30 cellular contexts compared by ENCODE assay signal in the genomic region with DNA sequence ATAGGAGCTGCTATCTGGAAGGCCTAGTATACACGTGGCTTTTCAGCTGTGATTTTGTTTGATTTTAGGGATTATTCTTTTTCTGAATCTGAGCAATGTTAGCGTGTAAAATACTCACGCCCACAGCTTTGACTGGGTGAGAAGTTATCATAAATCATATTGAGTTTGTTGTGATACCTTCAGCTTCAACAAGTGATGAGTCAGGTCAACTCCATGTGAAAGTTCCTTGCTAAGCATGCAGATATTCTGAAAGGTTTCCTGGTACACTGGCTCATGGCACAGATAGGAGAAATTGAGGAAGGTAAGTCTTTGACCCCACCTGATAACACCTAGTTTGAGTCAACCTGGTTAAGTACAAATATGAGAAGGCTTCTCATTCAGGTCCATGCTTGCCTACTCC. TPM values are rescaled to one million over a fixed set of nuclear protein-coding genes. Genes with fewer than 3 reads are reported as not detected.
DNase-seq lines count a peak whose midpoint lies in the region; ATAC-seq, FAIRE-seq and TF ChIP-seq lines count a peak whose summit lies in the region.
"Had no signal": no experiment of that assay in that cellular context is flagged by ENCODE, and none has a peak within 500 bp of the region (broad histone marks: within the 10 kb centered on the region; RNA-seq: fewer than 3 reads in every experiment).

A gene with protein sequence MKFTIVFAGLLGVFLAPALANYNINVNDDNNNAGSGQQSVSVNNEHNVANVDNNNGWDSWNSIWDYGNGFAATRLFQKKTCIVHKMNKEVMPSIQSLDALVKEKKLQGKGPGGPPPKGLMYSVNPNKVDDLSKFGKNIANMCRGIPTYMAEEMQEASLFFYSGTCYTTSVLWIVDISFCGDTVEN (plus strand): TSS at position 386 of the 400 bp plus-strand sequence. CDS start 42 bp downstream, outside the sequence.

- no peak for ATAC-seq in K562
- no peak for ATAC-seq in heart right ventricle
- no peak for ATAC-seq in upper lobe of left lung (ENCODE audit: low FRiP score in 2 of 2)
- ATAC-seq: activated T-helper 17 cell treated with anti-CD3 and anti-CD28 coated beads, Interleukin-2, amount 50 U/mL, for 72 hours; gastrocnemius medialis; naive thymus-derived CD4-positive, alpha-beta T cell; stimulated activated naive CD8-positive, alpha-beta T cell treated with anti-CD3 and anti-CD28 coated beads, Interleukin-15, amount 100 ng/mL, for 72 hours had no signal

- H3K36me3 ChIP-seq in K562 (ENCODE audit: control insufficient read depth, insufficient read depth, low read length) (no peaks in the 10 kb centered on the region), mesendoderm (ENCODE audit: control insufficient read depth, insufficient read depth, low read length) (no peaks in the 10 kb centered on the region), A673 (ENCODE audit: insufficient read depth, low read length, poor library complexity, severe bottlenecking) (no peaks in the 10 kb centered on the region), left ventricle myocardium inferior (no peaks in the 10 kb centered on the region), heart right ventricle (no peaks in the 10 kb centered on the region), upper lobe of left lung (no peaks in the 10 kb centered on the region)
- H3K36me3 ChIP-seq: esophagus muscularis mucosa, gastrocnemius medialis, SJSA1, tibial artery had no signal

- no peak for FAIRE-seq in K562 (lab: Jason Lieb, UNC)

- H2BK15ac ChIP-seq in mesendoderm (replicated peaks; ENCODE audit: low read depth) = no peak within 1 kb of the TSS

- DNase-seq in AG04450 (ENCODE audit: low read depth, low spot score) = peak; percentile 15
- peak; percentile 46 for DNase-seq in HCEC 1CT
- no peak for DNase-seq in K562 (ENCODE audit: extremely low read depth in 1 of 4, low spot score in 3 of 4)
- no peak for DNase-seq in mesendoderm
- DNase-seq in A673 (ENCODE audit: low spot score) = no peak
- DNase-seq in left ventricle myocardium inferior = no peak
- DNase-seq in heart right ventricle = no peak
- no peak for DNase-seq in upper lobe of left lung
- DNase-seq: activated CD4-positive, alpha-beta memory T cell treated with anti-CD3 and anti-CD28 coated beads for 36 hours; activated CD4-positive, CD25-positive, alpha-beta regulatory T cell; activated naive CD4-positive, alpha-beta T cell treated with anti-CD3 and anti-CD28 coated beads, Interleukin-2, amount 50 U/mL, for 16 hours; Caco-2; DMS79; gastrocnemius medialis; naive thymus-derived CD4-positive, alpha-beta T cell; NCI-H1436 treated with DMSO at 0.1 percent for 48 hours; NCI-H2107; NCI-H446 treated with DMSO at 0.1 percent for 48 hours; RPMI8226; stimulated activated naive CD8-positive, alpha-beta T cell treated with anti-CD3 and anti-CD28 coated beads, Interleukin-15, amount 100 ng/mL, for 72 hours; tibial artery had no signal

- H2BK5ac ChIP-seq in mesendoderm (ENCODE audit: low read length) = no peak within 1 kb of the TSS

- H3K23ac ChIP-seq in mesendoderm (ENCODE audit: low read length) = no peak within 1 kb of the TSS

- H3K4me1 ChIP-seq in K562 (replicated peaks in 1 of 2; ENCODE audit: control insufficient read depth in 2 of 2, insufficient read depth in 2 of 2, low read length in 2 of 2) (no peaks in the 10 kb centered on the region), mesendoderm (ENCODE audit: control insufficient read depth, low read depth, low read length) (no peaks in the 10 kb centered on the region), A673 (ENCODE audit: insufficient read depth, low read length, poor library complexity, severe bottlenecking) (no peaks in the 10 kb centered on the region), left ventricle myocardium inferior (peaks cover 2% of the 10 kb centered on the region), heart right ventricle (no peaks in the 10 kb centered on the region), upper lobe of left lung (no peaks in the 10 kb centered on the region)
- H3K4me1 ChIP-seq: esophagus muscularis mucosa, gastrocnemius medialis had no signal

- H3K4me3 ChIP-seq in AG04450 (ENCODE audit: low read depth, low read length) = no peak within 1 kb of the TSS
- no peak within 1 kb of the TSS for H3K4me3 ChIP-seq in K562
- H3K4me3 ChIP-seq in mesendoderm (ENCODE audit: low read length) = no peak within 1 kb of the TSS
- no peak within 1 kb of the TSS for H3K4me3 ChIP-seq in A673 (ENCODE audit: low read depth, low read length, poor library complexity, severe bottlenecking)
- H3K4me3 ChIP-seq in left ventricle myocardium inferior = no peak within 1 kb of the TSS
- no peak within 1 kb of the TSS for H3K4me3 ChIP-seq in heart right ventricle
- no peak within 1 kb of the TSS for H3K4me3 ChIP-seq in upper lobe of left lung
- H3K4me3 ChIP-seq: esophagus muscularis mucosa, gastrocnemius medialis, hepatocyte, SJSA1, skin epidermis, tibial artery had no signal

- no peaks in the 10 kb centered on the region for H4K20me1 ChIP-seq in K562 (replicated peaks; ENCODE audit: control insufficient read depth, insufficient read depth, low read length)

- no peak for TF ChIP-seq RAD21 in K562 (CRISPR knock-in tag; conservative IDR thresholded peaks at IDR 0.05 in 1 of 2, IDR thresholded peaks at IDR 0.05 in 1 of 2)

- BruUV-seq in K562 (replicated peaks; lab: Mats Ljungman, UMichigan) (no TSS peak), A673 (replicated peaks; lab: Mats Ljungman, UMichigan) (no TSS peak)

- POLR2A ChIA-PET in AG04450 (lab: Yijun Ruan, JAX) = no interaction called here
- POLR2A ChIA-PET in K562 (lab: Yijun Ruan, JAX) = interaction anchor here (0.7 kb wide), 1 partner anchor 107 kb away, joined by 3 read pairs; no protein-coding TSS in a partner anchor
- POLR2A ChIA-PET in A673 (lab: Charles Lee; ENCODE audit: low non-redundant PET) = no interaction called here

- H3K27ac ChIP-seq in AG04450 (ENCODE audit: low read depth, low read length) (no peak within 1 kb of the TSS), K562 (ENCODE audit: extremely low read depth, low read depth, low read length) (no peak within 1 kb of the TSS), mesendoderm (ENCODE audit: low read depth, low read length) (no peak within 1 kb of the TSS), A673 (ENCODE audit: low read depth, low read length, poor library complexity, severe bottlenecking) (no peak within 1 kb of the TSS), left ventricle myocardium inferior (replicated peaks) (no peak within 1 kb of the TSS), heart right ventricle (no peak within 1 kb of the TSS), upper lobe of left lung (no peak within 1 kb of the TSS)
- H3K27ac ChIP-seq: C4-2B, esophagus muscularis mucosa, gastrocnemius medialis, hepatocyte, skin epidermis, tibial artery had no signal

- no peak within 1 kb of the TSS for H4K5ac ChIP-seq in mesendoderm (ENCODE audit: low read length)

- no peaks in the 10 kb centered on the region for H3K27me3 ChIP-seq in AG04450 (ENCODE audit: control insufficient read depth, insufficient read depth, low read length)
- H3K27me3 ChIP-seq in K562 (ENCODE audit: control insufficient read depth in 2 of 2, insufficient read depth in 2 of 2, low read length in 2 of 2) = peaks cover 4 to 5% of the 10 kb centered on the region in 2 experiments; a peak in 4 of 5 replicates
- no peaks in the 10 kb centered on the region for H3K27me3 ChIP-seq in mesendoderm (ENCODE audit: insufficient read depth, low read length, poor library complexity)
- no peaks in the 10 kb centered on the region for H3K27me3 ChIP-seq in A673 (replicated peaks; ENCODE audit: insufficient read depth, low read depth, low read length, poor library complexity)
- H3K27me3 ChIP-seq in left ventricle myocardium inferior (ENCODE audit: low read depth) = peaks cover 29% of the 10 kb centered on the region
- peaks cover 0 to 28% (median 8%) of the 10 kb centered on the region in 7 donors for H3K27me3 ChIP-seq in heart right ventricle
- H3K27me3 ChIP-seq in upper lobe of left lung = no peaks in the 10 kb centered on the region
- H3K27me3 ChIP-seq: gastrocnemius medialis, SJSA1, tibial artery had no signal

- H3K79me1 ChIP-seq in mesendoderm (ENCODE audit: low read length) = no peaks in the 10 kb centered on the region

- in situ Hi-C loops in K562 (cut with MboI) = no loop called here

- H3K4me2 ChIP-seq in K562 (ENCODE audit: insufficient read depth, low read length) = no peak within 1 kb of the TSS
- H3K4me2 ChIP-seq in mesendoderm (ENCODE audit: low read length) = no peak within 1 kb of the TSS
- H3K4me2 ChIP-seq: hepatocyte had no signal

- H3K9me3 ChIP-seq in AG04450 (ENCODE audit: control insufficient read depth, insufficient read depth, low read length) (no peaks in the 10 kb centered on the region), K562 (replicated peaks; ENCODE audit: control insufficient read depth, insufficient read depth, low read depth, low read length) (no peaks in the 10 kb centered on the region), A673 (ENCODE audit: low read depth, low read length, poor library complexity, severe bottlenecking) (no peaks in the 10 kb centered on the region), left ventricle myocardium inferior (replicated peaks) (no peaks in the 10 kb centered on the region), heart right ventricle (no peaks in the 10 kb centered on the region), upper lobe of left lung (no peaks in the 10 kb centered on the region)
- H3K9me3 ChIP-seq: Caco-2, esophagus muscularis mucosa, gastrocnemius medialis, SJSA1, tibial artery had no signal

- H2AFZ ChIP-seq in K562 (ENCODE audit: low read depth, low read length) = no peak within 1 kb of the TSS
- H2AFZ ChIP-seq: hepatocyte had no signal

- H3K18ac ChIP-seq in mesendoderm (ENCODE audit: low read length) = no peak within 1 kb of the TSS

- H3K56ac ChIP-seq in mesendoderm (ENCODE audit: low read length) = no peak within 1 kb of the TSS

- H3K9ac ChIP-seq in K562 (ENCODE audit: insufficient read depth in 1 of 2, low read depth in 2 of 2, low read length in 2 of 2) (no peak within 1 kb of the TSS), mesendoderm (ENCODE audit: low read length) (no peak within 1 kb of the TSS)

- TF ChIP-seq CTCF in AG04450 (IDR thresholded peaks at IDR 0.05; ENCODE audit: low read depth, low read length) (no peak), K562 (IDR thresholded peaks at IDR 0.05 in 2 of 3, conservative IDR thresholded peaks at IDR 0.05 in 1 of 3; ENCODE audit: insufficient read depth in 2 of 3, low read depth in 1 of 3, low read length in 3 of 3) (no peak), A673 (conservative IDR thresholded peaks at IDR 0.05; ENCODE audit: low read depth, low read length) (no peak), left ventricle myocardium inferior (IDR thresholded peaks at IDR 0.05; ENCODE audit: borderline replicate concordance) (no peak), heart right ventricle (IDR thresholded peaks at IDR 0.05) (no peak), upper lobe of left lung (IDR thresholded peaks at IDR 0.05) (no peak)

- WGBS in K562 (ENCODE audit: insufficient coverage, low coverage, missing lambda C conversion rate) = 2% methylated on average over 3 of the region's 3 CpGs
- WGBS in mesendoderm (ENCODE audit: extremely low coverage, insufficient coverage, low lambda C conversion rate) = no CpG with 5 or more reads among the region's 3 CpGs
- WGBS in heart right ventricle, 2 donors = 62 to 75% methylated on average over 3 of the region's 3 CpGs
- 58 to 63% methylated on average over 3 of the region's 3 CpGs for WGBS in upper lobe of left lung, 2 donors

- no peak for TF ChIP-seq EP300 in K562 (IDR thresholded peaks at IDR 0.05; ENCODE audit: low read length)
- TF ChIP-seq EP300 in upper lobe of left lung (IDR thresholded peaks at IDR 0.05) = no peak

- peak within 1 kb of the TSS; percentile 45 for H2BK120ac ChIP-seq in mesendoderm (ENCODE audit: low read depth, low read length)

- H4K8ac ChIP-seq in mesendoderm (ENCODE audit: low read depth, low read length) = no peak within 1 kb of the TSS

- H3K9me1 ChIP-seq in K562 (ENCODE audit: control insufficient read depth, insufficient read depth, low read length) = no peaks in the 10 kb centered on the region

- intact Hi-C loops in K562 (cut with micrococcal nuclease) (no loop called here), A673 (cut with micrococcal nuclease; ENCODE audit: unreplicated experiment) (no loop called here), left ventricle myocardium inferior (cut with micrococcal nuclease) (no loop called here), heart right ventricle (cut with DNase I) (no loop called here)

- H2AK5ac ChIP-seq in mesendoderm (ENCODE audit: low read length) = no peak within 1 kb of the TSS

- H3K79me2 ChIP-seq in K562 (ENCODE audit: control insufficient read depth, insufficient read depth, low read length) (no peaks in the 10 kb centered on the region), mesendoderm (ENCODE audit: control insufficient read depth, insufficient read depth, low read length) (no peaks in the 10 kb centered on the region)
- H3K79me2 ChIP-seq: hepatocyte had no signal

- no peak within 1 kb of the TSS for H3K4ac ChIP-seq in mesendoderm (ENCODE audit: low read depth, low read length)

- CTCF ChIA-PET in AG04450 (lab: Charles Lee) = interaction anchor here (2.2 kb wide), 1 partner anchor 31 kb away, joined by 10 read pairs; no protein-coding TSS in a partner anchor
- CTCF ChIA-PET in K562 (lab: Yijun Ruan, JAX; ENCODE audit: low intra/inter-chr PET ratio) = no interaction called here
- CTCF ChIA-PET in A673 (lab: Charles Lee) = no interaction called here

- TF ChIP-seq POLR2A in K562 (conservative IDR thresholded peaks at IDR 0.05) (no peak), upper lobe of left lung (IDR thresholded peaks at IDR 0.05) (no peak)

RNA-seq across cellular contexts. Expression of the gene that starts here (rescaled TPM):
- polyA plus RNA-seq in AG04450 (2011; rRNA removed) (not detected in 2 replicates), K562 (2011; rRNA removed) (not detected in 2 replicates), K562 (2014; fragmentation: Illumina TruSeq; extraction: Trizol) (not detected in 2 replicates), K562 (2014; fragmentation: Nextera tagmentation; extraction: Ambion mirVana) (not detected), K562 (2014; rRNA removed) (not detected in 2 replicates), heart right ventricle (under 1 TPM in 1 of 2 donors, not detected in 1; 0.19 TPM)
- polyA minus RNA-seq in AG04450 (2011; rRNA and poly(A)+ RNA removed) = not detected in 2 replicates
- total RNA-seq in K562 (2011; cell fraction: chromatin; rRNA removed; ENCODE audit: low replicate concordance) = not detected in 2 replicates
- total RNA-seq in K562 (2011; cell fraction: nucleolus; rRNA removed) = not detected in 2 replicates
- total RNA-seq in K562 (2011; cell fraction: nucleoplasm; rRNA removed) = not detected in 2 replicates
- total RNA-seq in K562 (2014; rRNA removed) (not detected in 2 replicates), K562 (2014; rRNA removed; fragmentation: Illumina TruSeq; extraction: Trizol) (not detected in 2 replicates), K562 (2015; rRNA removed; fragmentation: Illumina TruSeq; extraction: Trizol) (not detected in 2 replicates), K562 (2021) (not detected in 2 replicates), A673 (2021) (not detected in 2 replicates), left ventricle myocardium inferior (not detected), heart right ventricle (not detected), upper lobe of left lung (not detected)
- not detected in 2 replicates for polyA plus RNA-seq in K562 (2011; cell fraction: cytosol; rRNA removed)
- polyA plus RNA-seq in K562 (2011; cell fraction: nucleus; rRNA removed) = not detected in 2 replicates
- polyA plus RNA-seq in K562 (2012) = not detected in 2 replicates
- not detected in 2 replicates for polyA minus RNA-seq in K562 (2011; rRNA and poly(A)+ RNA removed)
- polyA minus RNA-seq in K562 (2011; cell fraction: cytosol; rRNA and poly(A)+ RNA removed) = not detected in 2 replicates
- not detected in 2 replicates for polyA minus RNA-seq in K562 (2011; cell fraction: nucleus; rRNA and poly(A)+ RNA removed)
- not detected for polyA plus RNA-seq in mesendoderm (2013, experiment 1 of 2)
- not detected for polyA plus RNA-seq in mesendoderm (2013, experiment 2 of 2)
- total RNA-seq: activated CD4-positive, alpha-beta memory T cell treated with anti-CD3 and anti-CD28 coated beads for 36 hours; activated T-helper 17 cell treated with anti-CD3 and anti-CD28 coated beads, Interleukin-2, amount 50 U/mL, for 72 hours; Caco-2; cardiac septum; esophagus muscularis mucosa; gastrocnemius medialis; mesenteric fat pad; naive thymus-derived CD4-positive, alpha-beta T cell; pulmonary artery endothelial cell; SJSA1 had no signal
- polyA plus RNA-seq: naive thymus-derived CD4-positive, alpha-beta T cell had no signal

Comparison
In these comparisons a context has a peak if more than half of its experiments do, and no peak if none do; other contexts are left out.
1. Peak in DNase-seq in AG04450; RNA of the gene not detected or under 1 TPM.